Comparison of ENCODE assay signal across 8 cellular contexts in genomic region chr7:29289156-29290021, GRCh38.
DNase-seq lines count a peak whose midpoint lies in the region; ATAC-seq and TF ChIP-seq lines count a peak whose summit lies in the region.

No MANE protein-coding gene starts in this region.

- H3K27me3 Mint-ChIP-seq in central memory CD8-positive, alpha-beta T cell = no peaks in the 10 kb centered on the region

- H3K9me3 Mint-ChIP-seq in central memory CD8-positive, alpha-beta T cell = no peaks in the 10 kb centered on the region

- peaks cover 51% of the 10 kb centered on the region for H3K4me1 Mint-ChIP-seq in central memory CD8-positive, alpha-beta T cell

- H3K36me3 Mint-ChIP-seq in central memory CD8-positive, alpha-beta T cell (ENCODE audit: insufficient read depth) = peaks cover 8% of the 10 kb centered on the region

- no peak overlapping the region for H3K4me3 Mint-ChIP-seq in central memory CD8-positive, alpha-beta T cell

- peak; percentile 31 for DNase-seq in GM12864 (ENCODE audit: low read depth)
- DNase-seq in NCI-H1105 (lab: John Stamatoyannopoulos, UW) = peak; percentile 50
- no peak for DNase-seq in central memory CD8-positive, alpha-beta T cell (ENCODE audit: low spot score in 2 of 2)
- DNase-seq in smooth muscle cell of the brain vasculature (ENCODE audit: low read depth, low spot score) = peak; percentile 55
- no peak for DNase-seq in activated CD4-positive, CD25-positive, alpha-beta regulatory T cell (lab: John Stamatoyannopoulos, UW)
- no peak for DNase-seq in GDM1 (lab: John Stamatoyannopoulos, UW)
- no peak for DNase-seq in glomerular visceral epithelial cell (ENCODE audit: extremely low spot score)

- H3K27ac Mint-ChIP-seq in central memory CD8-positive, alpha-beta T cell (ENCODE audit: low read depth) = peak overlapping the region; percentile 44

- H3K4me3 ChIP-seq in GM12864 (ENCODE audit: low read depth, low read length) = no peak overlapping the region

- peak; percentile 75 for ATAC-seq in GM21825 (IDR thresholded peaks at IDR 0.05; ENCODE audit: unreplicated experiment)
- no peak for ATAC-seq in central memory CD8-positive, alpha-beta T cell (replicated peaks; ENCODE audit: extremely low read depth, poor library complexity, severe bottlenecking)

- no peak for TF ChIP-seq CTCF in GM12864 (IDR thresholded peaks at IDR 0.05; ENCODE audit: low read depth, low read length, missing control alignments)

Comparison
In these comparisons a context has a peak if more than half of its experiments do, and no peak if none do; other contexts are left out.
1. DNase-seq: peak in GM12864 (single experiment), NCI-H1105 (single experiment) and smooth muscle cell of the brain vasculature (single experiment); none in central memory CD8-positive, alpha-beta T cell (0 of 2), activated CD4-positive, CD25-positive, alpha-beta regulatory T cell (0 of 4), GDM1 (single experiment) and glomerular visceral epithelial cell (single experiment).